33 cellular contexts compared by ENCODE assay signal in genomic region chr2:85734015-85734414, GRCh38. TPM values are rescaled to one million over a fixed set of nuclear protein-coding genes. Genes with fewer than 3 reads are reported as not detected.
DNase-seq lines count a peak whose midpoint lies in the region; ATAC-seq, FAIRE-seq and TF ChIP-seq lines count a peak whose summit lies in the region.
"Had no signal": no experiment of that assay in that cellular context is flagged by ENCODE, and none has a peak within 500 bp of the region (broad histone marks: within the 10 kb centered on the region; RNA-seq: fewer than 3 reads in every experiment).

No MANE protein-coding gene starts in this region.

- H4K20me1 ChIP-seq in H1 (replicated peaks in 1 of 2; ENCODE audit: control insufficient read depth in 1 of 2, insufficient read depth in 2 of 2, low read length in 2 of 2) = no peaks in the 10 kb centered on the region

- CTCF ChIA-PET in H1 (lab: Charles Lee; ENCODE audit: partially characterized antibody) = interaction anchor here (0.5 to 47.8 kb wide), 15 partner anchors 8 to 135 kb away, joined by 3 to 986 read pairs (median 4); partner anchors contain the start of gene ATOH8
- CTCF ChIA-PET in activated CD4-positive, alpha-beta T cell treated with anti-CD3 and anti-CD28 coated beads, Interleukin-2, amount 10 ng/mL, durations not matched to agents 7 days and 5 days (lab: Charles Lee) = interaction anchor here (0.6 to 3.4 kb wide), 6 partner anchors 9 to 322 kb away, joined by 3 to 10 read pairs (median 4); no protein-coding TSS in a partner anchor

- H2BK120ac ChIP-seq in H1 (replicated peaks; ENCODE audit: low read depth, low read length) = no peak overlapping the region

- H3K27ac Mint-ChIP-seq in activated CD4-positive, alpha-beta T cell treated with anti-CD3 and anti-CD28 coated beads, Interleukin-2, amount 10 ng/mL, durations not matched to agents 7 days and 5 days = no peak overlapping the region
- H3K27ac Mint-ChIP-seq in stimulated activated naive CD8-positive, alpha-beta T cell treated with anti-CD3 and anti-CD28 coated beads, Interleukin-15, amount 100 ng/mL, for 72 hours = no peak overlapping the region
- H3K27ac Mint-ChIP-seq: activated CD4-positive, alpha-beta memory T cell treated with anti-CD3 and anti-CD28 coated beads, Interleukin-2, amount 10 ng/mL, durations not matched to agents 7 days and 5 days; activated naive CD4-positive, alpha-beta T cell treated with anti-CD3 and anti-CD28 coated beads, Interleukin-2, amount 10 ng/mL, durations not matched to agents 7 days and 5 days; CD8-positive, alpha-beta T cell; mesothelial cell of epicardium; naive thymus-derived CD8-positive, alpha-beta T cell; stimulated activated naive CD8-positive, alpha-beta T cell treated with anti-CD3 and anti-CD28 coated beads, Interleukin-15, Interleukin-2, amounts not matched to agents 100 ng/mL and 50 ng/mL, for 24 hours had no signal

- no peaks in the 10 kb centered on the region for H3K9me3 Mint-ChIP-seq in activated CD4-positive, alpha-beta T cell treated with anti-CD3 and anti-CD28 coated beads, Interleukin-2, amount 10 ng/mL, durations not matched to agents 7 days and 5 days
- no peaks in the 10 kb centered on the region for H3K9me3 Mint-ChIP-seq in stimulated activated naive CD8-positive, alpha-beta T cell treated with anti-CD3 and anti-CD28 coated beads, Interleukin-15, amount 100 ng/mL, for 72 hours
- H3K9me3 Mint-ChIP-seq: activated CD4-positive, alpha-beta memory T cell treated with anti-CD3 and anti-CD28 coated beads, Interleukin-2, amount 10 ng/mL, durations not matched to agents 7 days and 5 days; activated naive CD4-positive, alpha-beta T cell treated with anti-CD3 and anti-CD28 coated beads, Interleukin-2, amount 10 ng/mL, durations not matched to agents 7 days and 5 days; CD8-positive, alpha-beta T cell; mesothelial cell of epicardium; naive thymus-derived CD8-positive, alpha-beta T cell; stimulated activated naive CD8-positive, alpha-beta T cell treated with anti-CD3 and anti-CD28 coated beads, Interleukin-15, Interleukin-2, amounts not matched to agents 100 ng/mL and 50 ng/mL, for 24 hours had no signal

- H2BK5ac ChIP-seq in H1 (ENCODE audit: low read depth, low read length) = no peak overlapping the region

- H2BK12ac ChIP-seq in H1 (ENCODE audit: low read depth, low read length) = no peak overlapping the region

- no peak overlapping the region for H2AK5ac ChIP-seq in H1 (ENCODE audit: low read depth, low read length)

- no peak overlapping the region for H3K9ac ChIP-seq in H1 (replicated peaks in 1 of 4; ENCODE audit: extremely low read depth in 1 of 4, low read depth in 3 of 4, low read length in 3 of 4)

- FAIRE-seq in H1 (lab: Jason Lieb, UNC) = no peak
- FAIRE-seq: colon, GM19239 had no signal

- 88% methylated on average over 3 of the region's 4 CpGs; no CpG with 5 or more reads in 1 of the 2 experiments for WGBS in H1 (ENCODE audit: extremely low coverage in 1 of 2, insufficient coverage in 1 of 2, insufficient read length in 1 of 2, insufficient replicate concordance in 2 of 2, low coverage in 1 of 2, low lambda C conversion rate in 2 of 2, missing lambda C conversion rate in 1 of 2), 2 experiments

- no peak overlapping the region for H3K4ac ChIP-seq in H1 (replicated peaks; ENCODE audit: insufficient read length, low read depth, low read length)

- no peaks in the 10 kb centered on the region for H3K23me2 ChIP-seq in H1 (ENCODE audit: low read depth, low read length)

- H3K4me1 ChIP-seq in H1 (replicated peaks in 1 of 4; ENCODE audit: control insufficient read depth in 3 of 4, insufficient read depth in 4 of 4, low read length in 3 of 4) (no peaks in the 10 kb centered on the region), gastrocnemius medialis (peaks cover 75 to 77% of the 10 kb centered on the region in 2 donors)

- POLR2A ChIA-PET in H1 (lab: Charles Lee; ENCODE audit: partially characterized antibody) = no interaction called here
- POLR2A ChIA-PET in activated CD4-positive, alpha-beta T cell treated with anti-CD3 and anti-CD28 coated beads, Interleukin-2, amount 10 ng/mL, durations not matched to agents 7 days and 5 days (lab: Charles Lee) = no interaction called here

- ATAC-seq in gastrocnemius medialis = peak; percentile 55 to 56
- ATAC-seq in stimulated activated naive CD8-positive, alpha-beta T cell treated with anti-CD3 and anti-CD28 coated beads, Interleukin-15, amount 100 ng/mL, for 72 hours = no peak
- ATAC-seq: activated CD4-positive, CD25-positive, alpha-beta regulatory T cell treated with anti-CD3 and anti-CD28 coated beads, Interleukin-2, amount 50 U/mL, for 24 hours; CD8-positive, alpha-beta T cell; naive thymus-derived CD8-positive, alpha-beta T cell had no signal

- H3K36me3 ChIP-seq in MG63 (no peaks in the 10 kb centered on the region), H1 (ENCODE audit: control insufficient read depth in 2 of 4, insufficient read depth in 4 of 4, low read length in 3 of 4) (no peaks in the 10 kb centered on the region), gastrocnemius medialis (no peaks in the 10 kb centered on the region)
- H3K36me3 ChIP-seq: tibial nerve had no signal

- no peak overlapping the region for H3K4me3 ChIP-seq in MG63
- no peak overlapping the region for H3K4me3 ChIP-seq in H1 (ENCODE audit: extremely low read depth in 1 of 4, insufficient read depth in 2 of 4, low read depth in 3 of 4, low read length in 4 of 4)
- no peak overlapping the region for H3K4me3 ChIP-seq in gastrocnemius medialis
- H3K4me3 ChIP-seq: PC-9, smooth muscle cell, tibial nerve had no signal

- H3K4me3 Mint-ChIP-seq in activated CD4-positive, alpha-beta T cell treated with anti-CD3 and anti-CD28 coated beads, Interleukin-2, amount 10 ng/mL, durations not matched to agents 7 days and 5 days = no peak overlapping the region
- H3K4me3 Mint-ChIP-seq in stimulated activated naive CD8-positive, alpha-beta T cell treated with anti-CD3 and anti-CD28 coated beads, Interleukin-15, amount 100 ng/mL, for 72 hours = no peak overlapping the region
- H3K4me3 Mint-ChIP-seq: activated CD4-positive, alpha-beta memory T cell treated with anti-CD3 and anti-CD28 coated beads, Interleukin-2, amount 10 ng/mL, durations not matched to agents 7 days and 5 days; activated naive CD4-positive, alpha-beta T cell treated with anti-CD3 and anti-CD28 coated beads, Interleukin-2, amount 10 ng/mL, durations not matched to agents 7 days and 5 days; CD8-positive, alpha-beta T cell; mesothelial cell of epicardium; naive thymus-derived CD8-positive, alpha-beta T cell; stimulated activated naive CD8-positive, alpha-beta T cell treated with anti-CD3 and anti-CD28 coated beads, Interleukin-15, Interleukin-2, amounts not matched to agents 100 ng/mL and 50 ng/mL, for 24 hours had no signal

- TF ChIP-seq POLR2A in H1 (IDR thresholded peaks at IDR 0.05; ENCODE audit: control extremely low read depth in 1 of 2, low read depth in 2 of 2, low read length in 2 of 2) (no peak), gastrocnemius medialis (IDR thresholded peaks at IDR 0.05) (peak; percentile 45 to 51)

- intact Hi-C loops in gastrocnemius medialis (cut with DNase I; ENCODE audit: low total_unique reads) = loop anchor here (5.0 kb wide), 2 partner anchors 283 to 303 kb away; no protein-coding TSS in a partner anchor

- H2BK15ac ChIP-seq in H1 (ENCODE audit: low read length) = no peak overlapping the region

- no peak overlapping the region for H4K91ac ChIP-seq in H1 (replicated peaks; ENCODE audit: insufficient read length, low read length)

- no peaks in the 10 kb centered on the region for H3K79me1 ChIP-seq in H1 (ENCODE audit: low read depth, low read length)

- no peak overlapping the region for H2BK20ac ChIP-seq in H1 (ENCODE audit: low read length)

- H3K4me2 ChIP-seq in H1 (ENCODE audit: insufficient read depth in 1 of 2, low read depth in 2 of 2, low read length in 2 of 2) = no peak overlapping the region
- H3K4me2 ChIP-seq: PC-9, smooth muscle cell had no signal

- no peak for TF ChIP-seq EP300 in H1 (IDR thresholded peaks at IDR 0.05; ENCODE audit: borderline replicate concordance in 1 of 2, low read depth in 2 of 2, low read length in 2 of 2)

- TF ChIP-seq CTCF in H1 (IDR thresholded peaks at IDR 0.05; ENCODE audit: control extremely low read depth in 1 of 3, insufficient read depth in 1 of 3, low read depth in 1 of 3, low read length in 3 of 3) = no peak
- peak in 1 of 5 experiments; percentile 13 for TF ChIP-seq CTCF in gastrocnemius medialis (IDR thresholded peaks at IDR 0.05 in 4 of 5, conservative IDR thresholded peaks at IDR 0.05 in 1 of 5)

- no peak overlapping the region for H2AFZ ChIP-seq in H1 (ENCODE audit: low read length)
- H2AFZ ChIP-seq: PC-9 had no signal

- H3K23ac ChIP-seq in H1 (ENCODE audit: insufficient read length) = no peak overlapping the region

- no peaks in the 10 kb centered on the region for H3K36me3 Mint-ChIP-seq in activated CD4-positive, alpha-beta T cell treated with anti-CD3 and anti-CD28 coated beads, Interleukin-2, amount 10 ng/mL, durations not matched to agents 7 days and 5 days (ENCODE audit: low read depth)
- H3K36me3 Mint-ChIP-seq: activated naive CD4-positive, alpha-beta T cell treated with anti-CD3 and anti-CD28 coated beads, Interleukin-2, amount 10 ng/mL, durations not matched to agents 7 days and 5 days; CD8-positive, alpha-beta T cell; mesothelial cell of epicardium; naive thymus-derived CD8-positive, alpha-beta T cell had no signal

- H3K56ac ChIP-seq in H1 (replicated peaks; ENCODE audit: insufficient read length, low read depth, low read length) = no peak overlapping the region

- peaks cover 29% of the 10 kb centered on the region for H3K27me3 Mint-ChIP-seq in activated CD4-positive, alpha-beta T cell treated with anti-CD3 and anti-CD28 coated beads, Interleukin-2, amount 10 ng/mL, durations not matched to agents 7 days and 5 days
- peaks cover 15% of the 10 kb centered on the region for H3K27me3 Mint-ChIP-seq in stimulated activated naive CD8-positive, alpha-beta T cell treated with anti-CD3 and anti-CD28 coated beads, Interleukin-15, amount 100 ng/mL, for 72 hours

- H4K5ac ChIP-seq in H1 (ENCODE audit: insufficient read length, low read depth, low read length) = no peak overlapping the region

- no peaks in the 10 kb centered on the region for H3K27me3 ChIP-seq in MG63
- H3K27me3 ChIP-seq in H1 (replicated peaks in 1 of 4; ENCODE audit: control insufficient read depth in 3 of 4, extremely low read depth in 1 of 4, insufficient read depth in 3 of 4, low read length in 3 of 4) = no peaks in the 10 kb centered on the region
- no peaks in the 10 kb centered on the region for H3K27me3 ChIP-seq in layer of hippocampus (ENCODE audit: control insufficient read depth, insufficient read depth, low read length)
- H3K27me3 ChIP-seq in gastrocnemius medialis = no peaks in the 10 kb centered on the region
- H3K27me3 ChIP-seq: tibial nerve had no signal

- no peak overlapping the region for H3K14ac ChIP-seq in H1 (ENCODE audit: insufficient read length)

- peaks cover 6% of the 10 kb centered on the region for H3K4me1 Mint-ChIP-seq in activated CD4-positive, alpha-beta T cell treated with anti-CD3 and anti-CD28 coated beads, Interleukin-2, amount 10 ng/mL, durations not matched to agents 7 days and 5 days
- peaks cover 5% of the 10 kb centered on the region for H3K4me1 Mint-ChIP-seq in stimulated activated naive CD8-positive, alpha-beta T cell treated with anti-CD3 and anti-CD28 coated beads, Interleukin-15, amount 100 ng/mL, for 72 hours

- H3K27ac ChIP-seq in H1 (ENCODE audit: low read depth, low read length) (no peak overlapping the region), layer of hippocampus (ENCODE audit: low read depth, low read length) (peak overlapping the region; percentile 50), gastrocnemius medialis (peak overlapping the region; percentile 82 to 97 (median 94))
- H3K27ac ChIP-seq: PC-9 had no signal

- in situ Hi-C loops in gastrocnemius medialis (cut with MboI; ENCODE audit: low sequenced_read_pairs in 4 of 4) = no loop called here

- no peak for TF ChIP-seq RAD21 in H1 (IDR thresholded peaks at IDR 0.05 in 1 of 2, conservative IDR thresholded peaks at IDR 0.05 in 1 of 2; ENCODE audit: low read depth in 2 of 2, low read length in 2 of 2)

- peak overlapping the region; percentile 36; the same call in 1 of the 2 replicates for H4K8ac ChIP-seq in H1 (ENCODE audit: extremely low read depth, insufficient read depth, low read length)

- DNase-seq in MG63 (peak; percentile 49), H1 (ENCODE audit: low read depth in 1 of 2, low spot score in 2 of 2) (no peak), gastrocnemius medialis (peak; percentile 92 to 99), NCI-H2196 (lab: John Stamatoyannopoulos, UW; ENCODE audit: unreplicated experiment) (no peak), AG20443 (ENCODE audit: low spot score) (no peak)
- no peak for DNase-seq in activated CD4-positive, alpha-beta T cell treated with anti-CD3 and anti-CD28 coated beads, Interleukin-2, amount 10 ng/mL, durations not matched to agents 7 days and 5 days
- no peak for DNase-seq in stimulated activated naive CD8-positive, alpha-beta T cell treated with anti-CD3 and anti-CD28 coated beads, Interleukin-15, amount 100 ng/mL, for 72 hours
- DNase-seq: activated CD4-positive, alpha-beta memory T cell treated with anti-CD3 and anti-CD28 coated beads, Interleukin-2, amount 10 ng/mL, durations not matched to agents 7 days and 5 days; activated CD8-positive, alpha-beta memory T cell treated with anti-CD3 and anti-CD28 coated beads, Interleukin-2, amount 50 U/mL, for 48 hours; activated naive CD4-positive, alpha-beta T cell treated with anti-CD3 and anti-CD28 coated beads, Interleukin-2, amount 10 ng/mL, durations not matched to agents 7 days and 5 days; CD8-positive, alpha-beta T cell; effector CD4-positive, alpha-beta T cell; GOT3; KG1; naive thymus-derived CD8-positive, alpha-beta T cell; NCI-H1105 treated with DMSO at 0.1 percent for 48 hours; NCI-H2029; NCI-H69; PC-9; SHP77; stimulated activated CD8-positive, alpha-beta memory T cell treated with anti-CD3 and anti-CD28 coated beads, Interleukin-4, amount 100 ng/mL, for 48 hours; T-helper 2 cell had no signal

- H3K9me3 ChIP-seq in MG63 (no peaks in the 10 kb centered on the region), H1 (ENCODE audit: insufficient read depth in 2 of 2, low read depth in 1 of 2, low read length in 1 of 2) (no peaks in the 10 kb centered on the region), gastrocnemius medialis (no peaks in the 10 kb centered on the region)
- H3K9me3 ChIP-seq: tibial nerve had no signal

- H3K79me2 ChIP-seq in H1 (ENCODE audit: control insufficient read depth in 1 of 2, insufficient read depth in 2 of 2, low read length in 2 of 2) = no peaks in the 10 kb centered on the region

- H3K18ac ChIP-seq in H1 (ENCODE audit: extremely low read depth, low read length) = no peak overlapping the region

RNA-seq across cellular contexts. Expression of gene ATOH8, which starts 19.8 kb away (rescaled TPM):
- 43.5 and 59.1 TPM in 2 replicates for total RNA-seq in MG63 (2014; rRNA removed; shearing (Covaris generic); ENCODE audit: low replicate concordance)
- total RNA-seq in H1 (2021; fragmentation: NEBNext Ultra II Directional; extraction: Animal tissue kit (Norgen Biotek cat#: 25700)) = 0.50 and 0.54 TPM in 2 replicates
- 0.53 and 0.74 TPM in 2 replicates for polyA plus RNA-seq in H1 (2011; rRNA removed)
- polyA plus RNA-seq in H1 (2011; cell fraction: cytosol; rRNA removed) = 0.74 TPM
- polyA plus RNA-seq in H1 (2011; cell fraction: nucleus; rRNA removed) = 0.93 TPM
- 0.66 to 0.90 TPM (median 0.79 TPM) in 4 replicates for polyA plus RNA-seq in H1 (2012, experiment 1 of 2)
- 0.98 TPM for polyA plus RNA-seq in H1 (2012, experiment 2 of 2)
- 0.30 TPM for polyA plus RNA-seq in H1 (2013, experiment 1 of 2)
- polyA plus RNA-seq in H1 (2013, experiment 2 of 2) = 0.31 TPM
- polyA minus RNA-seq in H1 (2011; rRNA and poly(A)+ RNA removed) = 0.29 and 0.57 TPM in 2 replicates
- polyA minus RNA-seq in H1 (2011; cell fraction: cytosol; rRNA and poly(A)+ RNA removed) = 1.2 TPM
- polyA minus RNA-seq in H1 (2011; cell fraction: nucleus; rRNA and poly(A)+ RNA removed) = 0.50 TPM
- 100 to 1,000 TPM; 122 to 266 (median 150) TPM for total RNA-seq in gastrocnemius medialis
- total RNA-seq in activated CD4-positive, alpha-beta T cell treated with anti-CD3 and anti-CD28 coated beads, Interleukin-2, amount 10 ng/mL, durations not matched to agents 7 days and 5 days = under 1 TPM; 0.10 to 0.12 TPM
- total RNA-seq: naive thymus-derived CD8-positive, alpha-beta T cell; PC-9 had no signal
- polyA plus RNA-seq: naive thymus-derived CD8-positive, alpha-beta T cell had no signal

RNA-seq across cellular contexts. Expression of gene GNLY, which starts 39.9 kb away (rescaled TPM):
- not detected in 2 replicates for total RNA-seq in MG63 (2014; rRNA removed; shearing (Covaris generic); ENCODE audit: low replicate concordance)
- total RNA-seq in H1 (2021; fragmentation: NEBNext Ultra II Directional; extraction: Animal tissue kit (Norgen Biotek cat#: 25700)) = not detected in 2 replicates
- polyA plus RNA-seq in H1 (2011; rRNA removed) = 0.03 TPM in 1 of 2 replicates, not detected in the other
- 0.19 TPM for polyA plus RNA-seq in H1 (2011; cell fraction: cytosol; rRNA removed)
- 0.23 TPM for polyA plus RNA-seq in H1 (2011; cell fraction: nucleus; rRNA removed)
- polyA plus RNA-seq in H1 (2012, experiment 1 of 2) = 0.31 to 0.36 TPM in 2 of 4 replicates, not detected in the others
- polyA plus RNA-seq in H1 (2012, experiment 2 of 2) = not detected
- polyA plus RNA-seq in H1 (2013, experiment 1 of 2) = not detected
- not detected for polyA plus RNA-seq in H1 (2013, experiment 2 of 2)
- polyA minus RNA-seq in H1 (2011; rRNA and poly(A)+ RNA removed) = not detected in 2 replicates
- polyA minus RNA-seq in H1 (2011; cell fraction: cytosol; rRNA and poly(A)+ RNA removed) = not detected
- polyA minus RNA-seq in H1 (2011; cell fraction: nucleus; rRNA and poly(A)+ RNA removed) = not detected
- total RNA-seq in gastrocnemius medialis = 10 to 100 TPM in 2 of 4 donors, 1 to 10 TPM in 2; 3.6 to 36.1 (median 12.0) TPM
- 10 to 100 TPM; 72.9 to 75.5 TPM for total RNA-seq in activated CD4-positive, alpha-beta T cell treated with anti-CD3 and anti-CD28 coated beads, Interleukin-2, amount 10 ng/mL, durations not matched to agents 7 days and 5 days
- total RNA-seq: A673, glomerular endothelial cell, MCF 10A, mesothelial cell of epicardium, PC-9, smooth muscle cell had no signal
- polyA plus RNA-seq: smooth muscle cell had no signal

Comparison
In these comparisons a context has a peak if more than half of its experiments do, and no peak if none do; other contexts are left out.
1. DNase-seq: peak in MG63 (single experiment) and gastrocnemius medialis (2 of 2); none in H1 (0 of 2), activated CD4-positive, alpha-beta T cell treated with anti-CD3 and anti-CD28 coated beads, Interleukin-2, amount 10 ng/mL, durations not matched to agents 7 days and 5 days (single experiment), stimulated activated naive CD8-positive, alpha-beta T cell treated with anti-CD3 and anti-CD28 coated beads, Interleukin-15, amount 100 ng/mL, for 72 hours (0 of 2), NCI-H2196 (single experiment) and AG20443 (single experiment).
2. POLR2A ChIP-seq: peak in gastrocnemius medialis (2 of 2); none in H1 (0 of 2).
3. RNA of gene ATOH8, which starts 19.8 kb away (total RNA-seq): 122 to 266 TPM in gastrocnemius medialis and 43.5 to 59.1 TPM in MG63; 0.50 to 0.54 TPM in H1 and 0.10 to 0.12 TPM in activated CD4-positive, alpha-beta T cell treated with anti-CD3 and anti-CD28 coated beads, Interleukin-2, amount 10 ng/mL, durations not matched to agents 7 days and 5 days; every median in the first group is over 10 times any median in the second.